ENCODE assay signal across 1 cellular context in genomic region chr18:35998967-35999366, GRCh38.
TF ChIP-seq lines count a peak whose summit lies in the region.

No MANE protein-coding gene starts in this region.

TF ChIP-seq in H1, 55 proteins besides CTCF, POLR2A, EP300 and RAD21:
- TF ChIP-seq SRF (IDR thresholded peaks at IDR 0.05; ENCODE audit: low read depth, low read length) (no peak), EGR1 (IDR thresholded peaks at IDR 0.05; ENCODE audit: borderline replicate concordance, low read depth, low read length) (no peak), BRCA1 (IDR thresholded peaks at IDR 0.05; ENCODE audit: low read depth, low read length) (no peak), JUN (IDR thresholded peaks at IDR 0.05; ENCODE audit: low read depth, low read length) (no peak), POU5F1 (IDR thresholded peaks at IDR 0.05; ENCODE audit: low read depth, low read length) (no peak), RXRA (IDR thresholded peaks at IDR 0.05; ENCODE audit: insufficient read depth, low read depth, low read length) (no peak), TCF12 (IDR thresholded peaks at IDR 0.05; ENCODE audit: low read depth, low read length) (no peak), SIN3A (conservative IDR thresholded peaks at IDR 0.05 in 1 of 2, IDR thresholded peaks at IDR 0.05 in 1 of 2; ENCODE audit: low read depth in 1 of 2, low read length in 2 of 2) (no peak), USF2 (IDR thresholded peaks at IDR 0.05; ENCODE audit: low read length) (no peak), KDM1A (IDR thresholded peaks at IDR 0.05; ENCODE audit: borderline replicate concordance, low read length) (no peak), KDM5A (IDR thresholded peaks at IDR 0.05; ENCODE audit: low read length) (no peak), ATF2 (IDR thresholded peaks at IDR 0.05; ENCODE audit: low read length) (no peak)
TF ChIP-seq in H1: peak in this region for 0.
